Comparison of ENCODE assay signal across 8 cellular contexts in the genomic region with DNA sequence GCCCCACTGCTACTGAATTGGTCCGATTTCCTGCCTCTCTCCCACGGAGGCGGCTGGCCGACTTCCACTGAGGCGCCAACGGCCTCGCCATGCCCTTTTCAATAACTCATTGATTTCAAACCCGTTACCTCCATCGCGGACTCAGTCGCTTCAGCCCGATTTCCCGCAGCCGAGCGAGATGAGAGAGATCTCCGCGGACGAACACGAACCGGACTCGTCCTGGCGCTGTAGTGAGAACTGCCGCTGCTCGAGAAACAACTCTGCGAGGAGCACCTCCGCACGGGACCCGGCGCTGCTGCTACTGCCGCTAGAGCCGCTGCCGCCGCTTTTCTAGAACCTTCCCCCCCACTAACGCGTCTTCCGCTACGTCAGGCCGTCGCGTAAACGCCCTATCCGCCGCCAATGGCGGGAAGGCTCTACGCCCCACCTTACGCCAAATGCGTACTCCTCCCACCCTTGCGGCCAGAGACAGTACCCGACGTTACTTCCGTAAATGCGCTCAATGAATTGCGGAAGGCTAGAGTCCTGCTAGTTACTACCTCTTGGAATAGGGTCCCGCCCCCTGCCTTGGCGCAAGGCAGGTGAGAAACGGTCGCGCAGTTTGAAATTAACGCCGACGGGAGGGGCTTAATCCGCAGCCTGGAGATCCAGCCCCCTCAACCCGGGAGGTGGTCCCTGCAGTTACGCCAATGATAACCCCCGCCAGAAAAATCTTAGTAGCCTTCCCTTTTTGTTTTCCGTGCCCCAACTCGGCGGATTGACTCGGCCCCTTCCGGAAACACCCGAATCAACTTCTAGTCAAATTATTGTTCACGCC. TPM values are rescaled to one million over a fixed set of nuclear protein-coding genes. Genes with fewer than 3 reads are reported as not detected.
A peak's percentile ranks its signal among the peaks of the same experiment; 100 is the strongest.
DNase-seq lines count a peak whose midpoint lies in the region; FAIRE-seq and TF ChIP-seq lines count a peak whose summit lies in the region.

Gene HNRNPA2B1, minus strand, starts transcription at position 303 of the 817 bp plus-strand sequence. Its CDS starts 169 bp downstream, at position 134.

- H3K27ac Mint-ChIP-seq in HFFc6, result peak within 1 kb of the TSS; percentile 100
- peak within 1 kb of the TSS; percentile 100 for H3K27ac Mint-ChIP-seq in activated naive CD4-positive, alpha-beta T cell treated with anti-CD3 and anti-CD28 coated beads, Interleukin-2, amount 10 ng/mL, durations not matched to agents 7 days and 5 days

- DNase-seq in GM04503 (ENCODE audit: low read depth) (peak; percentile 85), HFFc6 (peak; percentile 92), NB4 (ENCODE audit: low read depth) (peak; percentile 99), SK-N-MC (ENCODE audit: low read depth, low spot score) (peak; percentile 97), frontal cortex (ENCODE audit: low spot score in 2 of 2) (peak; percentile 75 to 83), neuronal stem cell (ENCODE audit: low spot score) (peak; percentile 98)
- peak; percentile 97 for DNase-seq in activated naive CD4-positive, alpha-beta T cell treated with anti-CD3 and anti-CD28 coated beads, Interleukin-2, amount 10 ng/mL, durations not matched to agents 7 days and 5 days

- peak within 1 kb of the TSS; percentile 94 for H2BK120ac ChIP-seq in neuronal stem cell (ENCODE audit: low read depth, low read length)

- H3K4me1 ChIP-seq in neuronal stem cell (ENCODE audit: control insufficient read depth in 2 of 2, insufficient read depth in 1 of 2, low read depth in 1 of 2, low read length in 2 of 2), result peaks cover 2 to 13% of the 10 kb centered on the region in 2 donors

- no CpG with 5 or more reads among the region's 72 CpGs for WGBS in neuronal stem cell (ENCODE audit: extremely low coverage in 2 of 2, insufficient read length in 2 of 2, insufficient replicate concordance in 1 of 2), 2 donors

- peak within 1 kb of the TSS; percentile 100 for H3K18ac ChIP-seq in neuronal stem cell (ENCODE audit: low read length)

- H2AK5ac ChIP-seq in neuronal stem cell (ENCODE audit: low read depth, low read length), result peak within 1 kb of the TSS; percentile 98

- peak within 1 kb of the TSS; percentile 71 for H3K4ac ChIP-seq in neuronal stem cell (ENCODE audit: low read length)

- peak; percentile 83 for FAIRE-seq in frontal cortex (lab: Jason Lieb, UNC)

- H3K36me3 ChIP-seq in SK-N-MC (ENCODE audit: insufficient read depth, low read length) (peaks cover 73% of the 10 kb centered on the region), neuronal stem cell (replicated peaks in 1 of 2; ENCODE audit: control insufficient read depth in 2 of 2, insufficient read depth in 2 of 2, low read length in 2 of 2) (peaks cover 8 to 69% of the 10 kb centered on the region in 2 donors)

- peak within 1 kb of the TSS; percentile 88 for H2BK15ac ChIP-seq in neuronal stem cell (ENCODE audit: low read length)

- peak within 1 kb of the TSS; percentile 100 for H2BK5ac ChIP-seq in neuronal stem cell (ENCODE audit: low read length)

- peaks cover 22% of the 10 kb centered on the region for H3K27me3 Mint-ChIP-seq in HFFc6 (ENCODE audit: insufficient read depth)
- peaks cover 15% of the 10 kb centered on the region for H3K27me3 Mint-ChIP-seq in activated naive CD4-positive, alpha-beta T cell treated with anti-CD3 and anti-CD28 coated beads, Interleukin-2, amount 10 ng/mL, durations not matched to agents 7 days and 5 days

- peaks cover 76% of the 10 kb centered on the region for H3K36me3 Mint-ChIP-seq in HFFc6 (ENCODE audit: low read depth)
- H3K36me3 Mint-ChIP-seq in activated naive CD4-positive, alpha-beta T cell treated with anti-CD3 and anti-CD28 coated beads, Interleukin-2, amount 10 ng/mL, durations not matched to agents 7 days and 5 days, result peaks cover 69% of the 10 kb centered on the region

- TF ChIP-seq CTCF in HFFc6 (IDR thresholded peaks at IDR 0.05) (0 out of 2 replicates have a peak, but pooled peaks have one; percentile 3), NB4 (IDR thresholded peaks at IDR 0.05; ENCODE audit: low read depth, low read length) (no peak), subcutaneous adipose tissue (IDR thresholded peaks at IDR 0.05; ENCODE audit: low read depth) (no peak)

- H3K4me1 Mint-ChIP-seq in HFFc6 (ENCODE audit: low read depth), result peaks cover 49% of the 10 kb centered on the region
- peaks cover 44% of the 10 kb centered on the region for H3K4me1 Mint-ChIP-seq in activated naive CD4-positive, alpha-beta T cell treated with anti-CD3 and anti-CD28 coated beads, Interleukin-2, amount 10 ng/mL, durations not matched to agents 7 days and 5 days

- H3K4me2 ChIP-seq in neuronal stem cell (ENCODE audit: insufficient read depth, low read length, poor library complexity, severe bottlenecking), result peak within 1 kb of the TSS; percentile 82

- H2BK12ac ChIP-seq in neuronal stem cell (ENCODE audit: low read length), result no peak within 1 kb of the TSS

- CTCF ChIA-PET in activated naive CD4-positive, alpha-beta T cell treated with anti-CD3 and anti-CD28 coated beads, Interleukin-2, amount 10 ng/mL, durations not matched to agents 7 days and 5 days (lab: Charles Lee), result interaction anchor here (0.7 to 4.2 kb wide), 6 partner anchors 39 to 165 kb away, joined by 3 to 11 read pairs (median 4); no protein-coding TSS in a partner anchor

- H3K9me3 ChIP-seq in SK-N-MC (ENCODE audit: low read depth, low read length), result no peaks in the 10 kb centered on the region
- no peaks in the 10 kb centered on the region for H3K9me3 ChIP-seq in neuronal stem cell (replicated peaks in 1 of 2; ENCODE audit: control insufficient read depth in 2 of 2, insufficient read depth in 1 of 2, low read depth in 1 of 2, low read length in 2 of 2)

- TF ChIP-seq POLR2A in NB4 (IDR thresholded peaks at IDR 0.05; ENCODE audit: extremely low read depth, insufficient read length), result peak; percentile 100

- peak within 1 kb of the TSS; percentile 87 for H2AFZ ChIP-seq in neuronal stem cell (ENCODE audit: low read length)

- peaks cover 5% of the 10 kb centered on the region for H3K79me1 ChIP-seq in neuronal stem cell (ENCODE audit: low read depth, low read length)

- peak within 1 kb of the TSS; percentile 52 for H4K8ac ChIP-seq in neuronal stem cell (ENCODE audit: low read depth, low read length)

- no peaks in the 10 kb centered on the region for H3K27me3 ChIP-seq in neuronal stem cell (ENCODE audit: control insufficient read depth in 3 of 3, insufficient read depth in 3 of 3, low read depth in 1 of 3, low read length in 3 of 3)

- H3K14ac ChIP-seq in neuronal stem cell (ENCODE audit: low read length), result peak within 1 kb of the TSS; percentile 99

- peak within 1 kb of the TSS; percentile 98 for H3K23ac ChIP-seq in neuronal stem cell (ENCODE audit: low read depth, low read length, poor library complexity)

- peak within 1 kb of the TSS; percentile 99 for H4K91ac ChIP-seq in neuronal stem cell (ENCODE audit: low read depth, low read length, poor library complexity)

- H3K27ac ChIP-seq in SK-N-MC (peak within 1 kb of the TSS; percentile 100), neuronal stem cell (replicated peaks; ENCODE audit: low read length) (peak within 1 kb of the TSS; percentile 100)

- peak within 1 kb of the TSS; percentile 100 for H3K4me3 Mint-ChIP-seq in HFFc6
- peak within 1 kb of the TSS; percentile 99 for H3K4me3 Mint-ChIP-seq in activated naive CD4-positive, alpha-beta T cell treated with anti-CD3 and anti-CD28 coated beads, Interleukin-2, amount 10 ng/mL, durations not matched to agents 7 days and 5 days

- H3K4me3 ChIP-seq in NB4 (ENCODE audit: low read depth, low read length), result peak within 1 kb of the TSS; percentile 94
- peak within 1 kb of the TSS; percentile 99 for H3K4me3 ChIP-seq in SK-N-MC
- H3K4me3 ChIP-seq in neuronal stem cell (ENCODE audit: low read length in 2 of 2), result peak within 1 kb of the TSS; percentile 85 to 94

- H3K9me3 Mint-ChIP-seq in HFFc6, result peaks cover 11% of the 10 kb centered on the region
- no peaks in the 10 kb centered on the region for H3K9me3 Mint-ChIP-seq in activated naive CD4-positive, alpha-beta T cell treated with anti-CD3 and anti-CD28 coated beads, Interleukin-2, amount 10 ng/mL, durations not matched to agents 7 days and 5 days

- H3K9ac ChIP-seq in SK-N-MC (ENCODE audit: insufficient read length) (peak within 1 kb of the TSS; percentile 100), neuronal stem cell (ENCODE audit: low read depth, low read length, poor library complexity) (peak within 1 kb of the TSS; percentile 97)

RNA-seq across cellular contexts. Expression of gene HNRNPA2B1, which starts in this region (rescaled TPM):
- 100 to 1,000 TPM; 403 to 643 (median 565) TPM for total RNA-seq in HFFc6 (2021; fragmentation: NEBNext Ultra II Directional; extraction: Animal tissue kit (Norgen Biotek cat#: 25700))
- 135 TPM for total RNA-seq in frontal cortex
- polyA plus RNA-seq in neuronal stem cell (2013, experiment 1 of 2), result 904 TPM
- 913 TPM for polyA plus RNA-seq in neuronal stem cell (2013, experiment 2 of 2)
- total RNA-seq in subcutaneous adipose tissue, result 100 to 1,000 TPM; 196 to 279 (median 208) TPM

Comparison
In these comparisons a context has a peak if more than half of its experiments do, and no peak if none do; other contexts are left out.
1. Peak in every context shown above with its lines: DNase-seq, H3K4me3 ChIP-seq and H3K27ac ChIP-seq.